ENCODE assay signal across 13 cellular contexts in genomic region chr16:50719401-50720337, GRCh38. TPM values are rescaled to one million over a fixed set of nuclear protein-coding genes. Genes with fewer than 3 reads are reported as not detected.
DNase-seq lines count a peak whose midpoint lies in the region; ATAC-seq, FAIRE-seq and TF ChIP-seq lines count a peak whose summit lies in the region.
"Had no signal": no experiment of that assay in that cellular context is flagged by ENCODE, and none has a peak within 500 bp of the region (broad histone marks: within the 10 kb centered on the region; RNA-seq: fewer than 3 reads in every experiment).

No MANE protein-coding gene starts in this region.

- peaks cover 26% of the 10 kb centered on the region for H3K36me3 Mint-ChIP-seq in activated naive CD8-positive, alpha-beta T cell treated with anti-CD3 and anti-CD28 coated beads, Interleukin-2, amount 10 ng/mL, durations not matched to agents 7 days and 5 days

- H4K91ac ChIP-seq in IMR-90 (ENCODE audit: insufficient read depth, low read depth, low read length): no peak overlapping the region

- BruUV-seq in IMR-90 (replicated peaks; lab: Mats Ljungman, UMichigan): no TSS peak

- no peak overlapping the region for H2BK20ac ChIP-seq in IMR-90 (ENCODE audit: low read depth, low read length)

- CTCF ChIA-PET in IMR-90 (lab: Yijun Ruan, JAX): interaction anchor here (0.6 to 1.2 kb wide), 2 partner anchors 9 to 87 kb away, joined by 3 read pairs; no protein-coding TSS in a partner anchor

- 89% methylated on average over 4 of the region's 20 CpGs; no CpG with 5 or more reads in 1 of the 2 experiments for WGBS in IMR-90 (ENCODE audit: extremely low coverage in 2 of 2, insufficient read length in 1 of 2), 2 experiments

- H3K27ac ChIP-seq in IMR-90 (ENCODE audit: insufficient read depth, low read length): no peak overlapping the region

- no peak overlapping the region for H3K4me3 ChIP-seq in IMR-90 (ENCODE audit: insufficient read depth, low read depth, low read length)

- H3K4me1 Mint-ChIP-seq in activated naive CD8-positive, alpha-beta T cell treated with anti-CD3 and anti-CD28 coated beads, Interleukin-2, amount 10 ng/mL, durations not matched to agents 7 days and 5 days: peaks cover 34% of the 10 kb centered on the region

- FAIRE-seq in GM12891 (lab: Jason Lieb, UNC): no peak

- DNase-seq in COLO668 (lab: John Stamatoyannopoulos, UW; ENCODE audit: unreplicated experiment): peak; percentile 12
- DNase-seq in IMR-90: no peak
- no peak for DNase-seq in activated naive CD8-positive, alpha-beta T cell treated with anti-CD3 and anti-CD28 coated beads, Interleukin-2, amount 10 ng/mL, durations not matched to agents 7 days and 5 days
- DNase-seq in mucosa of gallbladder (ENCODE audit: low spot score): peak; percentile 21
- DNase-seq in GM12891 (ENCODE audit: insufficient read length, low spot score): no peak
- DNase-seq in NCI-H1105 (lab: John Stamatoyannopoulos, UW): no peak
- no peak for DNase-seq in HuH-7.5 (ENCODE audit: low spot score)
- DNase-seq: Karpas-422; NCI-H69; stimulated activated CD4-positive, alpha-beta T cell treated with anti-CD3 and anti-CD28 coated beads, Interleukin-12 subunit alpha, Interleukin-12 subunit beta, amount 100 ng/mL, for 4 hours had no signal

- H3K36me3 ChIP-seq in IMR-90 (ENCODE audit: control insufficient read depth, insufficient read depth, low read length): no peaks in the 10 kb centered on the region

- no peak overlapping the region for H4K5ac ChIP-seq in IMR-90 (ENCODE audit: low read depth, low read length)

- no peak overlapping the region for H3K56ac ChIP-seq in IMR-90 (ENCODE audit: extremely low read depth, insufficient read depth, low read length)

- no peaks in the 10 kb centered on the region for H4K20me1 ChIP-seq in IMR-90 (ENCODE audit: insufficient read depth, low read length)

- H3K27me3 Mint-ChIP-seq in activated naive CD8-positive, alpha-beta T cell treated with anti-CD3 and anti-CD28 coated beads, Interleukin-2, amount 10 ng/mL, durations not matched to agents 7 days and 5 days: no peaks in the 10 kb centered on the region
- H3K27me3 Mint-ChIP-seq: stimulated activated naive CD8-positive, alpha-beta T cell treated with anti-CD3 and anti-CD28 coated beads, Interleukin-15, Interleukin-2, amounts not matched to agents 100 ng/mL and 50 ng/mL, for 24 hours had no signal

- no peak overlapping the region for H3K4ac ChIP-seq in IMR-90 (ENCODE audit: low read depth, low read length)

- ATAC-seq in IMR-90 (ENCODE audit: low read depth) (no peak), GM21447 (IDR thresholded peaks at IDR 0.05; ENCODE audit: unreplicated experiment) (no peak)
- peak; percentile 76 for ATAC-seq in activated naive CD8-positive, alpha-beta T cell treated with anti-CD3 and anti-CD28 coated beads, Interleukin-2, amount 10 ng/mL, durations not matched to agents 7 days and 5 days (ENCODE audit: low read depth)

- H3K23ac ChIP-seq in IMR-90 (ENCODE audit: low read depth, low read length): no peak overlapping the region

- POLR2A ChIA-PET in IMR-90 (lab: Charles Lee; ENCODE audit: unreplicated experiment): no interaction called here
- POLR2A ChIA-PET in activated naive CD8-positive, alpha-beta T cell treated with anti-CD3 and anti-CD28 coated beads, Interleukin-2, amount 10 ng/mL, durations not matched to agents 7 days and 5 days (lab: Charles Lee): interaction anchor here (0.6 to 1.6 kb wide), 5 partner anchors 11 to 38 kb away, joined by 3 to 10 read pairs (median 4); partner anchors contain the start of genes CYLD and SNX20

- in situ Hi-C loops in IMR-90 (cut with MboI; ENCODE audit: low sequenced_read_pairs): no loop called here

- peak overlapping the region; percentile 10 for H2AK9ac ChIP-seq in IMR-90 (replicated peaks; ENCODE audit: low read depth, low read length, poor library complexity)

- H3K14ac ChIP-seq in IMR-90 (replicated peaks; ENCODE audit: low read depth, low read length): no peak overlapping the region

- H3K18ac ChIP-seq in IMR-90 (ENCODE audit: low read depth, low read length): no peak overlapping the region

- no peak overlapping the region for H2BK5ac ChIP-seq in IMR-90 (ENCODE audit: low read depth, low read length, poor library complexity, severe bottlenecking)

- no peaks in the 10 kb centered on the region for H3K4me1 ChIP-seq in IMR-90 (ENCODE audit: control insufficient read depth, insufficient read depth, low read length)

- H3K9me3 Mint-ChIP-seq in activated naive CD8-positive, alpha-beta T cell treated with anti-CD3 and anti-CD28 coated beads, Interleukin-2, amount 10 ng/mL, durations not matched to agents 7 days and 5 days: peaks cover 13% of the 10 kb centered on the region

- no peak for TF ChIP-seq CTCF in IMR-90 (conservative IDR thresholded peaks at IDR 0.05; ENCODE audit: low read depth, low read length)

- H2BK120ac ChIP-seq in IMR-90 (ENCODE audit: low read depth, low read length): no peak overlapping the region

- dilution Hi-C loops in IMR-90 (cut with HindIII; ENCODE audit: low sequenced_read_pairs, unreplicated experiment): no loop called here

- no peak overlapping the region for H2AK5ac ChIP-seq in IMR-90 (ENCODE audit: low read depth, low read length)

- no peaks in the 10 kb centered on the region for H3K9me1 ChIP-seq in IMR-90 (ENCODE audit: insufficient read depth, low read length)

- no peaks in the 10 kb centered on the region for H3K79me1 ChIP-seq in IMR-90 (ENCODE audit: low read depth in 1 of 2, low read length in 2 of 2)

- TF ChIP-seq RAD21 in IMR-90 (IDR thresholded peaks at IDR 0.05; ENCODE audit: low read length): no peak

- H2BK15ac ChIP-seq in IMR-90 (ENCODE audit: low read depth, low read length): no peak overlapping the region

- intact Hi-C loops in IMR-90 (cut with micrococcal nuclease): no loop called here

- no peak overlapping the region for H3K4me3 Mint-ChIP-seq in activated naive CD8-positive, alpha-beta T cell treated with anti-CD3 and anti-CD28 coated beads, Interleukin-2, amount 10 ng/mL, durations not matched to agents 7 days and 5 days
- H3K4me3 Mint-ChIP-seq: stimulated activated naive CD8-positive, alpha-beta T cell treated with anti-CD3 and anti-CD28 coated beads, Interleukin-15, Interleukin-2, amounts not matched to agents 100 ng/mL and 50 ng/mL, for 24 hours had no signal

- no peak overlapping the region for H3K4me2 ChIP-seq in IMR-90 (ENCODE audit: low read depth, low read length)

- peak overlapping the region; percentile 23 for H2AFZ ChIP-seq in IMR-90 (replicated peaks; ENCODE audit: low read length, poor library complexity)

- TF ChIP-seq POLR2A in IMR-90 (IDR thresholded peaks at IDR 0.05; ENCODE audit: low read depth, low read length) (no peak), GM12891 (IDR thresholded peaks at IDR 0.05; ENCODE audit: low read depth, low read length) (no peak)

- peak overlapping the region; percentile 80 for H3K27ac Mint-ChIP-seq in activated naive CD8-positive, alpha-beta T cell treated with anti-CD3 and anti-CD28 coated beads, Interleukin-2, amount 10 ng/mL, durations not matched to agents 7 days and 5 days
- H3K27ac Mint-ChIP-seq: stimulated activated naive CD8-positive, alpha-beta T cell treated with anti-CD3 and anti-CD28 coated beads, Interleukin-15, Interleukin-2, amounts not matched to agents 100 ng/mL and 50 ng/mL, for 24 hours had no signal

- no peaks in the 10 kb centered on the region; the same call in 1 of the 2 replicates for H3K27me3 ChIP-seq in IMR-90 (ENCODE audit: control insufficient read depth, insufficient read depth, low read length)

- H4K8ac ChIP-seq in IMR-90 (ENCODE audit: low read depth in 2 of 2, low read length in 2 of 2): no peak overlapping the region

- H3K9me3 ChIP-seq in IMR-90 (ENCODE audit: control insufficient read depth, insufficient read depth, low read length): no peaks in the 10 kb centered on the region; the same call in 1 of the 2 replicates

- H3K9ac ChIP-seq in IMR-90 (ENCODE audit: low read depth, low read length): no peak overlapping the region

TF ChIP-seq in IMR-90, 13 proteins besides CTCF, POLR2A, EP300 and RAD21 (continues in another document):
- no peak for TF ChIP-seq SMC3 (IDR thresholded peaks at IDR 0.05; ENCODE audit: low read depth, low read length)
- no peak for TF ChIP-seq MAZ (IDR thresholded peaks at IDR 0.05; ENCODE audit: borderline replicate concordance, low read depth, low read length)
- no peak for TF ChIP-seq RFX5 (IDR thresholded peaks at IDR 0.05; ENCODE audit: low read depth, low read length)

TF ChIP-seq in GM12891, 5 proteins besides CTCF, POLR2A, EP300 and RAD21:
- TF ChIP-seq POU2F2 (IDR thresholded peaks at IDR 0.05; ENCODE audit: low read depth, low read length) (no peak), PAX5 (IDR thresholded peaks at IDR 0.05; ENCODE audit: insufficient read depth, low read length, severe bottlenecking) (no peak), SPI1 (IDR thresholded peaks at IDR 0.05; ENCODE audit: low read depth, low read length) (no peak), TAF1 (IDR thresholded peaks at IDR 0.05; ENCODE audit: low read depth, low read length) (no peak), POLR2AphosphoS5 (IDR thresholded peaks at IDR 0.05; ENCODE audit: low read depth, low read length) (no peak)

RNA-seq across cellular contexts. Expression of gene CYLD, which starts 22.2 kb away (rescaled TPM):
- total RNA-seq in IMR-90 (2012; rRNA removed) (37.3 and 50.8 TPM in 2 replicates), mucosa of gallbladder (38.5 TPM)
- polyA plus RNA-seq in IMR-90 (2012; rRNA removed): 12.9 and 16.2 TPM in 2 replicates
- 3.3 and 6.1 TPM in 2 replicates for polyA plus RNA-seq in IMR-90 (2012; cell fraction: cytosol; rRNA removed)
- 2.9 and 16.3 TPM in 2 replicates for polyA plus RNA-seq in IMR-90 (2012; cell fraction: nucleus; rRNA removed; ENCODE audit: low replicate concordance)
- total RNA-seq in activated naive CD8-positive, alpha-beta T cell treated with anti-CD3 and anti-CD28 coated beads, Interleukin-2, amount 10 ng/mL, durations not matched to agents 7 days and 5 days: 100 to 1,000 TPM; 166 to 172 TPM
- polyA plus RNA-seq in GM12891 (2012; ENCODE audit: low read depth, missing spikeins): 57.1 TPM

RNA-seq across cellular contexts. Expression of gene NOD2, which starts 26.3 kb away (rescaled TPM):
- total RNA-seq in IMR-90 (2012; rRNA removed) (not detected in 2 replicates), mucosa of gallbladder (1.5 TPM)
- not detected in 2 replicates for polyA plus RNA-seq in IMR-90 (2012; rRNA removed)
- not detected in 2 replicates for polyA plus RNA-seq in IMR-90 (2012; cell fraction: cytosol; rRNA removed)
- polyA plus RNA-seq in IMR-90 (2012; cell fraction: nucleus; rRNA removed; ENCODE audit: low replicate concordance): 0.01 TPM in 1 of 2 replicates, not detected in the other
- 1 to 10 TPM; 2.8 to 3.5 TPM for total RNA-seq in activated naive CD8-positive, alpha-beta T cell treated with anti-CD3 and anti-CD28 coated beads, Interleukin-2, amount 10 ng/mL, durations not matched to agents 7 days and 5 days
- polyA plus RNA-seq in GM12891 (2012; ENCODE audit: low read depth, missing spikeins): 9.7 TPM

RNA-seq across cellular contexts. Expression of gene SNX20, which starts 38.6 kb away (rescaled TPM):
- total RNA-seq in IMR-90 (2012; rRNA removed): not detected in 2 replicates
- not detected in 2 replicates for polyA plus RNA-seq in IMR-90 (2012; rRNA removed)
- polyA plus RNA-seq in IMR-90 (2012; cell fraction: cytosol; rRNA removed): not detected in 2 replicates
- not detected in 2 replicates for polyA plus RNA-seq in IMR-90 (2012; cell fraction: nucleus; rRNA removed; ENCODE audit: low replicate concordance)
- 10 to 100 TPM; 70.6 to 76.3 TPM for total RNA-seq in activated naive CD8-positive, alpha-beta T cell treated with anti-CD3 and anti-CD28 coated beads, Interleukin-2, amount 10 ng/mL, durations not matched to agents 7 days and 5 days
- 4.2 TPM for total RNA-seq in mucosa of gallbladder
- 16.6 TPM for polyA plus RNA-seq in GM12891 (2012; ENCODE audit: low read depth, missing spikeins)
- total RNA-seq: Daoy had no signal

Comparison
In these comparisons a context has a peak if more than half of its experiments do, and no peak if none do; other contexts are left out.
1. DNase-seq: peak in COLO668 (single experiment) and mucosa of gallbladder (single experiment); none in IMR-90 (single experiment), activated naive CD8-positive, alpha-beta T cell treated with anti-CD3 and anti-CD28 coated beads, Interleukin-2, amount 10 ng/mL, durations not matched to agents 7 days and 5 days (single experiment), GM12891 (single experiment), NCI-H1105 (single experiment) and HuH-7.5 (single experiment).
2. RNA of gene SNX20, which starts 38.6 kb away (total RNA-seq): 70.6 to 76.3 TPM in activated naive CD8-positive, alpha-beta T cell treated with anti-CD3 and anti-CD28 coated beads, Interleukin-2, amount 10 ng/mL, durations not matched to agents 7 days and 5 days; 4.2 TPM in mucosa of gallbladder (single experiment) and not detected in IMR-90; every median in the first group is over 10 times any median in the second.